In genomic region chr20:37528442-37529213, GRCh38 we compare ENCODE assay signal across 1 cellular context.
TF ChIP-seq lines count a peak whose summit lies in the region.

No MANE protein-coding gene starts in this region.

TF ChIP-seq in HepG2, 621 proteins besides CTCF, POLR2A, EP300 and RAD21 (continued from another document):
- no peak for TF ChIP-seq AKNA (CRISPR knock-in tag; IDR thresholded peaks at IDR 0.05; ENCODE audit: borderline replicate concordance)
- TF ChIP-seq JUN (CRISPR knock-in tag; IDR thresholded peaks at IDR 0.05): no peak
- TF ChIP-seq CREB1 (IDR thresholded peaks at IDR 0.05): no peak
- TF ChIP-seq CREB1 (CRISPR knock-in tag; IDR thresholded peaks at IDR 0.05): no peak
- no peak for TF ChIP-seq PRDM15 (CRISPR knock-in tag; IDR thresholded peaks at IDR 0.05)
- TF ChIP-seq CREB3 (CRISPR knock-in tag; IDR thresholded peaks at IDR 0.05): no peak
- TF ChIP-seq GLI4 (CRISPR knock-in tag; IDR thresholded peaks at IDR 0.05; ENCODE audit: borderline replicate concordance): 0 out of 2 replicates have a peak, but pooled peaks have one; percentile 9
- TF ChIP-seq ATF4 (CRISPR knock-in tag; IDR thresholded peaks at IDR 0.05): no peak
- TF ChIP-seq ZHX2 (IDR thresholded peaks at IDR 0.05; ENCODE audit: low read depth): no peak
- no peak for TF ChIP-seq ZHX2 (CRISPR knock-in tag; IDR thresholded peaks at IDR 0.05; ENCODE audit: borderline replicate concordance)
- 0 out of 2 replicates have a peak, but pooled peaks have one; percentile 14 for TF ChIP-seq ZNF879 (CRISPR knock-in tag; IDR thresholded peaks at IDR 0.05)
- no peak for TF ChIP-seq ZNF800 (CRISPR knock-in tag; IDR thresholded peaks at IDR 0.05)
